ENCODE assay signal across 1 cellular context in the genomic region with DNA sequence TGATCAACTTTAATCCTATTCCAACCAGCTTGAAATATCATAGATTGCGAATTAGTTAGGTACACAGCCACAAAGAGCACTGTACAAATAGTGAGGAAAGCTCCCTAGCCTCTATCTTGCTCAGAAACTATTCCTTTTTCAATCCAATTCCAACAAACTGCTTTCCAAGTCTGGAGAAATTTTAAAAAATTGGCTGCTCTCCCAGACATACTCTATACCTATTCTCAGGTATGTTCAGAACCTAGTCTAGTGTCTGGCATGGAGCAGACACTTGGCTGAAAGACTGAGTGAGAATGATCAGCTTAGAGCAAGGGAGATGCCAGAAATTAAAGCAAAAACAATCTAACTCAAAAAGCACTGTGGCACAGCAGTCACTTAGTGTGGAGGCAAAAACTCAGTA.
TF ChIP-seq lines count a peak whose summit lies in the region.

No MANE protein-coding gene starts in this region.

TF ChIP-seq in HepG2, 621 proteins besides CTCF, POLR2A, EP300 and RAD21 (continued from another document):
- no peak for TF ChIP-seq ZNF7 (CRISPR knock-in tag; IDR thresholded peaks at IDR 0.05)
- no peak for TF ChIP-seq CREM (IDR thresholded peaks at IDR 0.05)
- no peak for TF ChIP-seq CREM (CRISPR knock-in tag; IDR thresholded peaks at IDR 0.05)
- no peak for TF ChIP-seq IKZF1 (IDR thresholded peaks at IDR 0.05)
- TF ChIP-seq, protein P1, sequence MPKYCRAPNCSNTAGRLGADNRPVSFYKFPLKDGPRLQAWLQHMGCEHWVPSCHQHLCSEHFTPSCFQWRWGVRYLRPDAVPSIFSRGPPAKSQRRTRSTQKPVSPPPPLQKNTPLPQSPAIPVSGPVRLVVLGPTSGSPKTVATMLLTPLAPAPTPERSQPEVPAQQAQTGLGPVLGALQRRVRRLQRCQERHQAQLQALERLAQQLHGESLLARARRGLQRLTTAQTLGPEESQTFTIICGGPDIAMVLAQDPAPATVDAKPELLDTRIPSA (CRISPR knock-in tag; IDR thresholded peaks at IDR 0.05; ENCODE audit: borderline replicate concordance), result no peak
- no peak for TF ChIP-seq PCBP2 (optimal IDR thresholded peaks at IDR 0.05; ENCODE audit: low read depth, low read length, poor library complexity, severe bottlenecking)
- TF ChIP-seq, protein P2, sequence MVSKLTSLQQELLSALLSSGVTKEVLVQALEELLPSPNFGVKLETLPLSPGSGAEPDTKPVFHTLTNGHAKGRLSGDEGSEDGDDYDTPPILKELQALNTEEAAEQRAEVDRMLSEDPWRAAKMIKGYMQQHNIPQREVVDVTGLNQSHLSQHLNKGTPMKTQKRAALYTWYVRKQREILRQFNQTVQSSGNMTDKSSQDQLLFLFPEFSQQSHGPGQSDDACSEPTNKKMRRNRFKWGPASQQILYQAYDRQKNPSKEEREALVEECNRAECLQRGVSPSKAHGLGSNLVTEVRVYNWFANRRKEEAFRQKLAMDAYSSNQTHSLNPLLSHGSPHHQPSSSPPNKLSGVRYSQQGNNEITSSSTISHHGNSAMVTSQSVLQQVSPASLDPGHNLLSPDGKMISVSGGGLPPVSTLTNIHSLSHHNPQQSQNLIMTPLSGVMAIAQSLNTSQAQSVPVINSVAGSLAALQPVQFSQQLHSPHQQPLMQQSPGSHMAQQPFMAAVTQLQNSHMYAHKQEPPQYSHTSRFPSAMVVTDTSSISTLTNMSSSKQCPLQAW (CRISPR knock-in tag; IDR thresholded peaks at IDR 0.05), result no peak
- TF ChIP-seq ZBTB7A (CRISPR knock-in tag; IDR thresholded peaks at IDR 0.05), result no peak
- TF ChIP-seq NRL (CRISPR knock-in tag; IDR thresholded peaks at IDR 0.05; ENCODE audit: borderline replicate concordance), result no peak
- TF ChIP-seq, protein P3, sequence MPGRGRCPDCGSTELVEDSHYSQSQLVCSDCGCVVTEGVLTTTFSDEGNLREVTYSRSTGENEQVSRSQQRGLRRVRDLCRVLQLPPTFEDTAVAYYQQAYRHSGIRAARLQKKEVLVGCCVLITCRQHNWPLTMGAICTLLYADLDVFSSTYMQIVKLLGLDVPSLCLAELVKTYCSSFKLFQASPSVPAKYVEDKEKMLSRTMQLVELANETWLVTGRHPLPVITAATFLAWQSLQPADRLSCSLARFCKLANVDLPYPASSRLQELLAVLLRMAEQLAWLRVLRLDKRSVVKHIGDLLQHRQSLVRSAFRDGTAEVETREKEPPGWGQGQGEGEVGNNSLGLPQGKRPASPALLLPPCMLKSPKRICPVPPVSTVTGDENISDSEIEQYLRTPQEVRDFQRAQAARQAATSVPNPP (CRISPR knock-in tag; IDR thresholded peaks at IDR 0.05), result no peak
- TF ChIP-seq, protein P4, sequence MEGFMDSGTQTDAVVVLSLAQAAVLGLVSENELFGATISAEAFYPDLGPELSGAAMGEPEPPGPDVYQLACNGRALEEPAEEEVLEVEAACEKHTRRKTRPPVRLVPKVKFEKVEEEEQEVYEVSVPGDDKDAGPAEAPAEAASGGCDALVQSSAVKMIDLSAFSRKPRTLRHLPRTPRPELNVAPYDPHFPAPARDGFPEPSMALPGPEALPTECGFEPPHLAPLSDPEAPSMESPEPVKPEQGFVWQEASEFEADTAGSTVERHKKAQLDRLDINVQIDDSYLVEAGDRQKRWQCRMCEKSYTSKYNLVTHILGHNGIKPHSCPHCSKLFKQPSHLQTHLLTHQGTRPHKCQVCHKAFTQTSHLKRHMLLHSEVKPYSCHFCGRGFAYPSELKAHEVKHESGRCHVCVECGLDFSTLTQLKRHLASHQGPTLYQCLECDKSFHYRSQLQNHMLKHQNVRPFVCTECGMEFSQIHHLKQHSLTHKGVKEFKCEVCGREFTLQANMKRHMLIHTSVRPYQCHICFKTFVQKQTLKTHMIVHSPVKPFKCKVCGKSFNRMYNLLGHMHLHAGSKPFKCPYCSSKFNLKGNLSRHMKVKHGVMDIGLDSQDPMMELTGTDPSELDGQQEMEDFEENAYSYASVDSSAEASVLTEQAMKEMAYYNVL (CRISPR knock-in tag; IDR thresholded peaks at IDR 0.05; ENCODE audit: borderline replicate concordance), result no peak
- TF ChIP-seq, protein P5, sequence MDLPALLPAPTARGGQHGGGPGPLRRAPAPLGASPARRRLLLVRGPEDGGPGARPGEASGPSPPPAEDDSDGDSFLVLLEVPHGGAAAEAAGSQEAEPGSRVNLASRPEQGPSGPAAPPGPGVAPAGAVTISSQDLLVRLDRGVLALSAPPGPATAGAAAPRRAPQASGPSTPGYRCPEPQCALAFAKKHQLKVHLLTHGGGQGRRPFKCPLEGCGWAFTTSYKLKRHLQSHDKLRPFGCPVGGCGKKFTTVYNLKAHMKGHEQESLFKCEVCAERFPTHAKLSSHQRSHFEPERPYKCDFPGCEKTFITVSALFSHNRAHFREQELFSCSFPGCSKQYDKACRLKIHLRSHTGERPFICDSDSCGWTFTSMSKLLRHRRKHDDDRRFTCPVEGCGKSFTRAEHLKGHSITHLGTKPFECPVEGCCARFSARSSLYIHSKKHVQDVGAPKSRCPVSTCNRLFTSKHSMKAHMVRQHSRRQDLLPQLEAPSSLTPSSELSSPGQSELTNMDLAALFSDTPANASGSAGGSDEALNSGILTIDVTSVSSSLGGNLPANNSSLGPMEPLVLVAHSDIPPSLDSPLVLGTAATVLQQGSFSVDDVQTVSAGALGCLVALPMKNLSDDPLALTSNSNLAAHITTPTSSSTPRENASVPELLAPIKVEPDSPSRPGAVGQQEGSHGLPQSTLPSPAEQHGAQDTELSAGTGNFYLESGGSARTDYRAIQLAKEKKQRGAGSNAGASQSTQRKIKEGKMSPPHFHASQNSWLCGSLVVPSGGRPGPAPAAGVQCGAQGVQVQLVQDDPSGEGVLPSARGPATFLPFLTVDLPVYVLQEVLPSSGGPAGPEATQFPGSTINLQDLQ (CRISPR knock-in tag; IDR thresholded peaks at IDR 0.05), result no peak
- TF ChIP-seq, protein P6, sequence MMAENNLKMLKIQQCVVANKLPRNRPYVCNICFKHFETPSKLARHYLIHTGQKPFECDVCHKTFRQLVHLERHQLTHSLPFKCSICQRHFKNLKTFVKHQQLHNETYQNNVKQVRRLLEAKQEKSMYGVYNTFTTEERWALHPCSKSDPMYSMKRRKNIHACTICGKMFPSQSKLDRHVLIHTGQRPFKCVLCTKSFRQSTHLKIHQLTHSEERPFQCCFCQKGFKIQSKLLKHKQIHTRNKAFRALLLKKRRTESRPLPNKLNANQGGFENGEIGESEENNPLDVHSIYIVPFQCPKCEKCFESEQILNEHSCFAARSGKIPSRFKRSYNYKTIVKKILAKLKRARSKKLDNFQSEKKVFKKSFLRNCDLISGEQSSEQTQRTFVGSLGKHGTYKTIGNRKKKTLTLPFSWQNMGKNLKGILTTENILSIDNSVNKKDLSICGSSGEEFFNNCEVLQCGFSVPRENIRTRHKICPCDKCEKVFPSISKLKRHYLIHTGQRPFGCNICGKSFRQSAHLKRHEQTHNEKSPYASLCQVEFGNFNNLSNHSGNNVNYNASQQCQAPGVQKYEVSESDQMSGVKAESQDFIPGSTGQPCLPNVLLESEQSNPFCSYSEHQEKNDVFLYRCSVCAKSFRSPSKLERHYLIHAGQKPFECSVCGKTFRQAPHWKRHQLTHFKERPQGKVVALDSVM (CRISPR knock-in tag; IDR thresholded peaks at IDR 0.05), result no peak
- no peak for TF ChIP-seq DMAP1 (CRISPR knock-in tag; IDR thresholded peaks at IDR 0.05)
TF ChIP-seq in HepG2: peak in this region for 0.
